In genomic region chr19:49520705-49521319, GRCh38 we compare ENCODE assay signal across 11 cellular contexts. TPM values are rescaled to one million over a fixed set of nuclear protein-coding genes. Genes with fewer than 3 reads are reported as not detected.
DNase-seq lines count a peak whose midpoint lies in the region; ATAC-seq and TF ChIP-seq lines count a peak whose summit lies in the region.
"Had no signal": no experiment of that assay in that cellular context is flagged by ENCODE, and none has a peak within 500 bp of the region (broad histone marks: within the 10 kb centered on the region; RNA-seq: fewer than 3 reads in every experiment).

No MANE protein-coding gene starts in this region.

- ATAC-seq in heart right ventricle (peak; percentile 29 to 62 (median 44)), esophagus mucosa (no peak)
- ATAC-seq: stimulated activated memory B cell treated with anti-CD40 and anti-IgM and Interleukin-4, amounts not matched to agents 10 μg/mL and 1 μg/mL and 100 μg/mL, for 72 hours had no signal

- no peak for TF ChIP-seq CTCF in heart right ventricle (IDR thresholded peaks at IDR 0.05)

- H3K27me3 ChIP-seq in heart right ventricle (no peaks in the 10 kb centered on the region), subcutaneous abdominal adipose tissue (ENCODE audit: control insufficient read depth in 5 of 5, insufficient read depth in 4 of 5, low read length in 5 of 5) (no peaks in the 10 kb centered on the region)

- DNase-seq in heart right ventricle (peak in 1 of 2 donors; percentile 34), NCI-H748 treated with DMSO at 0.1 percent for 48 hours (lab: John Stamatoyannopoulos, UW) (no peak)
- DNase-seq: activated CD4-positive, alpha-beta T cell treated with anti-CD3 and anti-CD28 coated beads, Interleukin-2, amount 50 U/mL, for 1 hour; CD4-positive, CD25-positive, alpha-beta regulatory T cell; H9; MV-4-11; stimulated activated CD4-positive, alpha-beta T cell treated with anti-CD3 and anti-CD28 coated beads, Interleukin-1b, Interleukin-23, amount 100 ng/mL, for 48 hours; T-helper 1 cell had no signal

- H3K9me3 ChIP-seq in heart right ventricle (no peaks in the 10 kb centered on the region), subcutaneous abdominal adipose tissue (ENCODE audit: control insufficient read depth in 5 of 5, low read length in 5 of 5) (no peaks in the 10 kb centered on the region)

- H3K27ac ChIP-seq in heart right ventricle (peak overlapping the region in 1 of 10 donors; percentile 59), subcutaneous abdominal adipose tissue (ENCODE audit: low read depth, low read length) (peak overlapping the region; percentile 35)

- no peak overlapping the region for H3K4me3 ChIP-seq in heart right ventricle
- H3K4me3 ChIP-seq in subcutaneous abdominal adipose tissue (ENCODE audit: low read depth in 1 of 5, low read length in 5 of 5): no peak overlapping the region

- intact Hi-C loops in heart right ventricle (cut with DNase I): no loop called here

- peaks cover 0 to 27% (median 0%) of the 10 kb centered on the region in 9 donors for H3K4me1 ChIP-seq in heart right ventricle
- peaks cover 6 to 31% (median 20%) of the 10 kb centered on the region in 5 donors for H3K4me1 ChIP-seq in subcutaneous abdominal adipose tissue (ENCODE audit: control insufficient read depth in 5 of 5, insufficient read depth in 5 of 5, low read length in 5 of 5)

- no peak overlapping the region for H3K9ac ChIP-seq in subcutaneous abdominal adipose tissue (ENCODE audit: low read length in 5 of 5)

- H3K36me3 ChIP-seq in heart right ventricle (peaks cover 0 to 65% (median 0%) of the 10 kb centered on the region in 9 donors), subcutaneous abdominal adipose tissue (ENCODE audit: control insufficient read depth in 5 of 5, insufficient read depth in 5 of 5, low read length in 5 of 5) (peaks cover 0 to 30% (median 27%) of the 10 kb centered on the region in 5 donors)

- WGBS in heart right ventricle, 2 donors: 75 to 83% methylated on average over 13 of the region's 13 CpGs

RNA-seq across cellular contexts. Expression of gene RCN3, which starts 7.0 kb away (rescaled TPM):
- total RNA-seq in heart right ventricle (10 to 100 TPM in 2 of 10 donors, 1 to 10 TPM in 8; 4.7 to 23.4 (median 6.1) TPM), esophagus mucosa (1.8 TPM)
- polyA plus RNA-seq in heart right ventricle: 10 to 100 TPM; 23.6 to 38.3 TPM

RNA-seq across cellular contexts. Expression of gene FCGRT, which starts 8.4 kb away (rescaled TPM):
- total RNA-seq in heart right ventricle: 100 to 1,000 TPM in 2 of 10 donors, 10 to 100 TPM in 8; 49.0 to 175 (median 71.4) TPM
- polyA plus RNA-seq in heart right ventricle: 10 to 100 TPM; 63.2 to 83.6 TPM
- total RNA-seq in esophagus mucosa: 30.4 TPM

RNA-seq across cellular contexts. Expression of gene RPS11, which starts 24.6 kb away (rescaled TPM):
- 1,000 to 10,000 TPM in 4 of 10 donors, 100 to 1,000 TPM in 6; 739 to 1,152 (median 854) TPM for total RNA-seq in heart right ventricle
- polyA plus RNA-seq in heart right ventricle: 1,000 to 10,000 TPM; 2,102 to 3,642 TPM
- total RNA-seq in esophagus mucosa: 1,446 TPM

RNA-seq across cellular contexts. Expression of gene RPL13A, which starts 33.4 kb away (rescaled TPM):
- total RNA-seq in heart right ventricle: 1,000 to 10,000 TPM; 1,171 to 1,844 (median 1,328) TPM
- polyA plus RNA-seq in heart right ventricle: 1,000 to 10,000 TPM; 1,376 to 2,740 TPM
- 2,820 TPM for total RNA-seq in esophagus mucosa

RNA-seq across cellular contexts. Expression of gene FLT3LG, which starts 46.8 kb away (rescaled TPM):
- total RNA-seq in heart right ventricle: 10 to 100 TPM in 1 of 10 donors, 1 to 10 TPM in 9; 1.6 to 14.8 (median 3.1) TPM
- 10 to 100 TPM in 1 of 2 donors, 1 to 10 TPM in 1; 4.2 to 14.0 TPM for polyA plus RNA-seq in heart right ventricle
- 3.3 TPM for total RNA-seq in esophagus mucosa
